8 cellular contexts compared by ENCODE assay signal in the genomic region with DNA sequence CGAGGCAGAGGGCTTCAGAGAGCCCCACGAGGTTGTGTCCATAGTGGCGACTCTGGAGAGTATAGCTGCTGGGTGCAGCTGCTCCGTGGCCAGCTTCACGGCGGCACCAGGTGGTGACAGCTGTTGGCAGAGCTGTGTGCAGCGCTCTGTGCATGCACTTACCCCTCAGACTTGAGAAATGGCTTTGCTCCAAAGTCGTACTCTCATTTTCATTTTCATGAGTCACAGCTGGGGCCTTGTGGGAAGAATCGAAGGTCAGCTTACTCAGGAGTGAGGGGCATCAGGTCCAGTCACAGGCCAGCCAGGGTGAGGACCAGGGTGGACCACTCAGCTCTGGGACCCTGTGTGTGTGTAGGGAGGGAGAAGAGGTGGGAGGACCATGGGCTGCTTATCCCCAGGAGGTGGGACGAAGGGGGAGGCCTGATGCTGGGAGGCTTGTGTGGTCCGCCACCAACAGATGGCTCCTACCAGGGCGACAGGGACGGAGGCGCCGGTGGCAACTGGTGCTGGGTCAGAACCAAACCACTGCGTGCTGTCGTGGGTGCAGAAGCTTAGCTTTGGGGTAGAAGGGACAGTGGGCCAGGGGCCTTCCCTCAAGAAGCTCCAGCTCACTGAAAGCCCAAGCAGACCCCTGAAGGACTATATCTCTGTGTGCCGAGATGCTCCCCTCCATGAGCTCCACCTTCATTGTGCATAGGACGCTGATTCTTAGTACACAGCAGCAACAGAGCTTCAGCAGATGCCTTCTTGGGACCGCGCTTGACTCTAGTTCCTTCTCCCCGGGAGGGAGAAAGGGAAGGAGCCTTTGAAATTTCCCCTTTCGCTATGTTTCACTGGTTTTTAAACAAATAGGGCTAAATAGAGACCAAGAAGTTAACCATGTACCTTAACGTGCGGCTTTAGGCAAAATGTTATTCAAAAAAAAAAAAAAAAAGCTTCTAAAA.
DNase-seq lines count a peak whose midpoint lies in the region; ATAC-seq and TF ChIP-seq lines count a peak whose summit lies in the region.

No MANE protein-coding gene starts in this region.

- no peak overlapping the region for H3K4me3 ChIP-seq in sigmoid colon

- intact Hi-C loops in sciatic nerve (cut with DNase I) (no loop called here), sigmoid colon (cut with DNase I) (no loop called here), posterior vena cava (cut with DNase I) (no loop called here)

- H3K4me1 ChIP-seq in sigmoid colon = peaks cover 0 to 11% (median 5%) of the 10 kb centered on the region in 4 donors

- H3K27ac ChIP-seq in caudate nucleus (ENCODE audit: low read depth, low read length) (peak overlapping the region; percentile 50), sigmoid colon (no peak overlapping the region)

- TF ChIP-seq EP300 in sigmoid colon (IDR thresholded peaks at IDR 0.05) = no peak

- ATAC-seq in GM18498 (IDR thresholded peaks at IDR 0.05; ENCODE audit: unreplicated experiment) (peak; percentile 59), GM21381 (IDR thresholded peaks at IDR 0.05; ENCODE audit: unreplicated experiment) (peak; percentile 52), HG03521 (IDR thresholded peaks at IDR 0.05; ENCODE audit: unreplicated experiment) (peak; percentile 38), sciatic nerve (peak; percentile 52)

- TF ChIP-seq POLR2A in sigmoid colon (IDR thresholded peaks at IDR 0.05) = no peak

- no peaks in the 10 kb centered on the region for H3K9me3 ChIP-seq in sigmoid colon

- TF ChIP-seq CTCF in sigmoid colon (IDR thresholded peaks at IDR 0.05) = no peak

- 68 to 79% methylated on average over 25 of the region's 25 CpGs for WGBS in sigmoid colon, 2 donors

- H3K36me3 ChIP-seq in sigmoid colon = no peaks in the 10 kb centered on the region

- H3K27me3 ChIP-seq in sigmoid colon = no peaks in the 10 kb centered on the region

- DNase-seq in caudate nucleus (lab: John Stamatoyannopoulos, UW) = peak in 4 of 61 donors; percentile 28 to 45 (median 32)
- DNase-seq in sciatic nerve (ENCODE audit: low spot score) = no peak
- no peak for DNase-seq in sigmoid colon
- DNase-seq in posterior vena cava (ENCODE audit: low spot score) = no peak
- no peak for DNase-seq in activated gamma-delta T cell (lab: John Stamatoyannopoulos, UW)
